ENCODE assay signal across 8 cellular contexts in the genomic region with DNA sequence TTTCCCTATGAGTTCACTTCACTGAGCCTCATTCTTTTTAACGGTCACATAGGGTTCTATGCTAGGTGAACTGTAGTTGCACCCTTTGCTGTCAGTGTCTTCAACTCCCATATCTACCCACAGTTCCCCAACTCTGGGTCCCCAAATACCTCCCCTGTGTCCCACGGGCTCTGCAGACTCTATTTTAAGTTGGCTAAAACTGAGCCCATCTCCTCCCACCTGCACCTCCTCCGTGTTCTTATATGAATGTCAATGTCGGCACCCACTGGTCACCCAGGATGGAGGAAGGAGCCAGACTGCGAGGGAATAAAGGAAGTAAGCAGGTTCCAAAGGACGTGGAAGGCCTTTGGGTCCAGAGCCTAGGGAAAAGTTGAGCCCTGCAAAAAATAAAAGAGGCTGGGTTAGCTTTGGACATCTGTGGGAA. TPM values are rescaled to one million over a fixed set of nuclear protein-coding genes. Genes with fewer than 3 reads are reported as not detected.
DNase-seq lines count a peak whose midpoint lies in the region; ATAC-seq lines count a peak whose summit lies in the region.

No MANE protein-coding gene starts in this region.

- peak overlapping the region; percentile 90 for H3K27ac Mint-ChIP-seq in T-helper 2 cell treated with Interferon-gamma antibody and Interleukin-4, amounts not matched to agents 5 μg/mL and 100 μg/mL, for 36 hours
- peak overlapping the region; percentile 89 for H3K27ac Mint-ChIP-seq in activated CD8-positive, alpha-beta T cell treated with anti-CD3 and anti-CD28 coated beads, Interleukin-2, amount 10 ng/mL, durations not matched to agents 7 days and 5 days
- H3K27ac Mint-ChIP-seq in stimulated activated naive CD8-positive, alpha-beta T cell treated with anti-CD3 and anti-CD28 coated beads, Interleukin-15, amount 100 ng/mL, for 72 hours: peak overlapping the region in 1 of 2 donors; percentile 27

- peaks cover 13% of the 10 kb centered on the region for H3K4me1 Mint-ChIP-seq in T-helper 2 cell treated with Interferon-gamma antibody and Interleukin-4, amounts not matched to agents 5 μg/mL and 100 μg/mL, for 36 hours (ENCODE audit: low read depth)
- peaks cover 30% of the 10 kb centered on the region for H3K4me1 Mint-ChIP-seq in activated CD8-positive, alpha-beta T cell treated with anti-CD3 and anti-CD28 coated beads, Interleukin-2, amount 10 ng/mL, durations not matched to agents 7 days and 5 days (ENCODE audit: low read depth)
- peaks cover 32% of the 10 kb centered on the region for H3K4me1 Mint-ChIP-seq in stimulated activated naive CD8-positive, alpha-beta T cell treated with anti-CD3 and anti-CD28 coated beads, Interleukin-15, amount 100 ng/mL, for 72 hours

- CTCF ChIA-PET in activated CD8-positive, alpha-beta T cell treated with anti-CD3 and anti-CD28 coated beads, Interleukin-2, amount 10 ng/mL, durations not matched to agents 7 days and 5 days (lab: Charles Lee): interaction anchor here (1.4 to 2.4 kb wide), 3 partner anchors 12 to 32 kb away, joined by 3 to 10 read pairs (median 4); no protein-coding TSS in a partner anchor

- peak overlapping the region; percentile 38; the same call in 1 of the 2 replicates for H3K4me3 ChIP-seq in iPS-18c (ENCODE audit: insufficient read depth, low read depth, low read length)

- peak overlapping the region; percentile 93 for H3K4me3 Mint-ChIP-seq in T-helper 2 cell treated with Interferon-gamma antibody and Interleukin-4, amounts not matched to agents 5 μg/mL and 100 μg/mL, for 36 hours
- peak overlapping the region; percentile 84 for H3K4me3 Mint-ChIP-seq in activated CD8-positive, alpha-beta T cell treated with anti-CD3 and anti-CD28 coated beads, Interleukin-2, amount 10 ng/mL, durations not matched to agents 7 days and 5 days
- peak overlapping the region; percentile 87 to 91 for H3K4me3 Mint-ChIP-seq in stimulated activated naive CD8-positive, alpha-beta T cell treated with anti-CD3 and anti-CD28 coated beads, Interleukin-15, amount 100 ng/mL, for 72 hours

- no peak for ATAC-seq in activated CD8-positive, alpha-beta T cell treated with anti-CD3 and anti-CD28 coated beads, Interleukin-2, amount 10 ng/mL, durations not matched to agents 7 days and 5 days
- no peak for ATAC-seq in stimulated activated naive CD8-positive, alpha-beta T cell treated with anti-CD3 and anti-CD28 coated beads, Interleukin-15, amount 100 ng/mL, for 72 hours
- no peak for ATAC-seq in GM21786 (IDR thresholded peaks at IDR 0.05; ENCODE audit: unreplicated experiment)

- no peaks in the 10 kb centered on the region for H3K9me3 ChIP-seq in iPS-18c (ENCODE audit: control insufficient read depth, insufficient read depth, low read length)

- DNase-seq in T-helper 2 cell treated with Interferon-gamma antibody and Interleukin-4, amounts not matched to agents 5 μg/mL and 100 μg/mL, for 36 hours (ENCODE audit: low spot score): no peak
- DNase-seq in T-helper 2 cell: no peak
- DNase-seq in activated CD8-positive, alpha-beta T cell treated with anti-CD3 and anti-CD28 coated beads, Interleukin-2, amount 10 ng/mL, durations not matched to agents 7 days and 5 days: no peak
- DNase-seq in stimulated activated naive CD8-positive, alpha-beta T cell treated with anti-CD3 and anti-CD28 coated beads, Interleukin-15, amount 100 ng/mL, for 72 hours: no peak
- DNase-seq in A172 (ENCODE audit: low spot score): no peak
- DNase-seq in SHP77 treated with DMSO at 0.1 percent for 48 hours (lab: John Stamatoyannopoulos, UW): no peak

- no peaks in the 10 kb centered on the region for H3K27me3 Mint-ChIP-seq in T-helper 2 cell treated with Interferon-gamma antibody and Interleukin-4, amounts not matched to agents 5 μg/mL and 100 μg/mL, for 36 hours (ENCODE audit: low read depth)
- no peaks in the 10 kb centered on the region for H3K27me3 Mint-ChIP-seq in activated CD8-positive, alpha-beta T cell treated with anti-CD3 and anti-CD28 coated beads, Interleukin-2, amount 10 ng/mL, durations not matched to agents 7 days and 5 days (ENCODE audit: low read depth)
- H3K27me3 Mint-ChIP-seq in stimulated activated naive CD8-positive, alpha-beta T cell treated with anti-CD3 and anti-CD28 coated beads, Interleukin-15, amount 100 ng/mL, for 72 hours: no peaks in the 10 kb centered on the region

- H3K9me3 Mint-ChIP-seq in T-helper 2 cell treated with Interferon-gamma antibody and Interleukin-4, amounts not matched to agents 5 μg/mL and 100 μg/mL, for 36 hours: no peaks in the 10 kb centered on the region
- H3K9me3 Mint-ChIP-seq in activated CD8-positive, alpha-beta T cell treated with anti-CD3 and anti-CD28 coated beads, Interleukin-2, amount 10 ng/mL, durations not matched to agents 7 days and 5 days (ENCODE audit: insufficient read depth): no peaks in the 10 kb centered on the region
- no peaks in the 10 kb centered on the region for H3K9me3 Mint-ChIP-seq in stimulated activated naive CD8-positive, alpha-beta T cell treated with anti-CD3 and anti-CD28 coated beads, Interleukin-15, amount 100 ng/mL, for 72 hours

- POLR2A ChIA-PET in activated CD8-positive, alpha-beta T cell treated with anti-CD3 and anti-CD28 coated beads, Interleukin-2, amount 10 ng/mL, durations not matched to agents 7 days and 5 days (lab: Charles Lee): interaction anchor here (1.3 to 1.7 kb wide), 2 partner anchors 15 to 25 kb away, joined by 3 to 4 read pairs; partner anchors contain the start of gene FBXL12

- peaks cover 19% of the 10 kb centered on the region for H3K36me3 Mint-ChIP-seq in T-helper 2 cell treated with Interferon-gamma antibody and Interleukin-4, amounts not matched to agents 5 μg/mL and 100 μg/mL, for 36 hours (ENCODE audit: low read depth)
- peaks cover 22% of the 10 kb centered on the region for H3K36me3 Mint-ChIP-seq in activated CD8-positive, alpha-beta T cell treated with anti-CD3 and anti-CD28 coated beads, Interleukin-2, amount 10 ng/mL, durations not matched to agents 7 days and 5 days (ENCODE audit: low read depth)

RNA-seq across cellular contexts. Expression of gene PIN1, which starts 0.8 kb away (rescaled TPM):
- 100 to 1,000 TPM; 114 to 117 TPM for total RNA-seq in activated CD8-positive, alpha-beta T cell treated with anti-CD3 and anti-CD28 coated beads, Interleukin-2, amount 10 ng/mL, durations not matched to agents 7 days and 5 days
- 231 and 232 TPM in 2 replicates for total RNA-seq in A172 (2014; rRNA removed; shearing (Covaris generic))

RNA-seq across cellular contexts. Expression of gene UBL5, which starts 6.6 kb away (rescaled TPM):
- total RNA-seq in activated CD8-positive, alpha-beta T cell treated with anti-CD3 and anti-CD28 coated beads, Interleukin-2, amount 10 ng/mL, durations not matched to agents 7 days and 5 days: 100 to 1,000 TPM; 383 to 395 TPM
- total RNA-seq in A172 (2014; rRNA removed; shearing (Covaris generic)): 506 and 560 TPM in 2 replicates

RNA-seq across cellular contexts. Expression of gene FBXL12, which starts 15.4 kb away (rescaled TPM):
- total RNA-seq in activated CD8-positive, alpha-beta T cell treated with anti-CD3 and anti-CD28 coated beads, Interleukin-2, amount 10 ng/mL, durations not matched to agents 7 days and 5 days: 10 to 100 TPM; 26.4 to 29.0 TPM
- 17.3 and 18.1 TPM in 2 replicates for total RNA-seq in A172 (2014; rRNA removed; shearing (Covaris generic))
